In genomic region chr5:149834246-149834855, GRCh38 we compare ENCODE assay signal across 1 cellular context.
TF ChIP-seq lines count a peak whose summit lies in the region.

No MANE protein-coding gene starts in this region.

TF ChIP-seq in K562, 482 proteins besides CTCF, POLR2A, EP300 and RAD21 (continued from another document):
- TF ChIP-seq STAG1 (CRISPR knock-in tag; IDR thresholded peaks at IDR 0.05; ENCODE audit: borderline replicate concordance), result peak; percentile 85; the same call in 1 of the 2 replicates
